Comparison of ENCODE assay signal across 5 cellular contexts in genomic region chr4:142009751-142010150, GRCh38.
"Had no signal": no experiment of that assay in that cellular context is flagged by ENCODE, and none has a peak within 500 bp of the region (broad histone marks: within the 10 kb centered on the region; RNA-seq: fewer than 3 reads in every experiment).

No MANE protein-coding gene starts in this region.

- DNase-seq: IMR-90, KBM-7, KG1 had no signal

- ATAC-seq: HepG2, K562 had no signal
